ENCODE assay signal across 8 cellular contexts in genomic region chr4:52711834-52712171, GRCh38. TPM values are rescaled to one million over a fixed set of nuclear protein-coding genes. Genes with fewer than 3 reads are reported as not detected.
A peak's percentile ranks its signal among the peaks of the same experiment; 100 is the strongest.
DNase-seq lines count a peak whose midpoint lies in the region; ATAC-seq and TF ChIP-seq lines count a peak whose summit lies in the region.

No MANE protein-coding gene starts in this region.

- no peaks in the 10 kb centered on the region for H3K9me3 ChIP-seq in left lung

- peaks cover 30% of the 10 kb centered on the region for H3K36me3 Mint-ChIP-seq in T-helper 1 cell treated with Interleukin-12 subunit alpha and Interleukin-12 subunit beta and Interleukin-4 antibody, amounts not matched to agents 30 μg/mL and 1 μg/mL, for 36 hours (ENCODE audit: low read depth)
- peaks cover 41% of the 10 kb centered on the region for H3K36me3 Mint-ChIP-seq in activated CD8-positive, alpha-beta T cell treated with anti-CD3 and anti-CD28 coated beads for 36 hours (ENCODE audit: low read depth)

- peaks cover 5% of the 10 kb centered on the region for H3K27me3 Mint-ChIP-seq in T-helper 1 cell treated with Interleukin-12 subunit alpha and Interleukin-12 subunit beta and Interleukin-4 antibody, amounts not matched to agents 30 μg/mL and 1 μg/mL, for 36 hours (ENCODE audit: low read depth)
- no peaks in the 10 kb centered on the region for H3K27me3 Mint-ChIP-seq in activated CD8-positive, alpha-beta T cell treated with anti-CD3 and anti-CD28 coated beads for 36 hours

- peak; percentile 0 for ATAC-seq in HG02981 (IDR thresholded peaks at IDR 0.05; ENCODE audit: unreplicated experiment)
- ATAC-seq in activated CD8-positive, alpha-beta T cell treated with anti-CD3 and anti-CD28 coated beads for 36 hours: no peak
- ATAC-seq in left lung: no peak

- no peak for TF ChIP-seq CTCF in activated CD8-positive, alpha-beta T cell treated with anti-CD3 and anti-CD28 coated beads for 36 hours (IDR thresholded peaks at IDR 0.05)
- no peak for TF ChIP-seq CTCF in left lung (IDR thresholded peaks at IDR 0.05)

- POLR2A ChIA-PET in activated CD8-positive, alpha-beta T cell treated with anti-CD3 and anti-CD28 coated beads for 36 hours (lab: Charles Lee): interaction anchor here (0.8 to 2.7 kb wide), 8 partner anchors 8 to 151 kb away, joined by 3 to 46 read pairs (median 4); partner anchors contain the start of gene USP46

- intact Hi-C loops in activated CD8-positive, alpha-beta T cell treated with anti-CD3 and anti-CD28 coated beads for 36 hours (cut with micrococcal nuclease): no loop called here
- intact Hi-C loops in left lung (cut with DNase I): no loop called here

- peak overlapping the region; percentile 76 to 83 for H3K4me3 ChIP-seq in left lung

- peak overlapping the region; percentile 68 for H3K27ac Mint-ChIP-seq in T-helper 1 cell treated with Interleukin-12 subunit alpha and Interleukin-12 subunit beta and Interleukin-4 antibody, amounts not matched to agents 30 μg/mL and 1 μg/mL, for 36 hours
- H3K27ac Mint-ChIP-seq in activated CD8-positive, alpha-beta T cell treated with anti-CD3 and anti-CD28 coated beads for 36 hours: peak overlapping the region; percentile 75

- peak overlapping the region; percentile 75 for H3K4me3 Mint-ChIP-seq in T-helper 1 cell treated with Interleukin-12 subunit alpha and Interleukin-12 subunit beta and Interleukin-4 antibody, amounts not matched to agents 30 μg/mL and 1 μg/mL, for 36 hours
- H3K4me3 Mint-ChIP-seq in activated CD8-positive, alpha-beta T cell treated with anti-CD3 and anti-CD28 coated beads for 36 hours: peak overlapping the region; percentile 96

- no peak for DNase-seq in T-helper 1 cell
- DNase-seq in activated CD8-positive, alpha-beta T cell treated with anti-CD3 and anti-CD28 coated beads for 36 hours: no peak
- no peak for DNase-seq in left lung
- DNase-seq in AG08395 (ENCODE audit: low spot score): no peak
- DNase-seq in retina: no peak
- DNase-seq in effector CD4-positive, alpha-beta T cell: no peak

- H3K36me3 ChIP-seq in left lung: peaks cover 0 to 29% of the 10 kb centered on the region in 2 donors

- CTCF ChIA-PET in activated CD8-positive, alpha-beta T cell treated with anti-CD3 and anti-CD28 coated beads for 36 hours (lab: Charles Lee): interaction anchor here (1.3 to 2.8 kb wide), 3 partner anchors 11 to 271 kb away, joined by 3 to 11 read pairs (median 4); no protein-coding TSS in a partner anchor

- H3K9me3 Mint-ChIP-seq in T-helper 1 cell treated with Interleukin-12 subunit alpha and Interleukin-12 subunit beta and Interleukin-4 antibody, amounts not matched to agents 30 μg/mL and 1 μg/mL, for 36 hours: no peaks in the 10 kb centered on the region
- H3K9me3 Mint-ChIP-seq in activated CD8-positive, alpha-beta T cell treated with anti-CD3 and anti-CD28 coated beads for 36 hours: no peaks in the 10 kb centered on the region

- H3K27ac ChIP-seq in left lung: peak overlapping the region in 1 of 2 donors; percentile 93

- H3K4me1 ChIP-seq in left lung: peaks cover 7 to 38% of the 10 kb centered on the region in 2 donors

- no peaks in the 10 kb centered on the region for H3K27me3 ChIP-seq in left lung

- H3K4me1 Mint-ChIP-seq in T-helper 1 cell treated with Interleukin-12 subunit alpha and Interleukin-12 subunit beta and Interleukin-4 antibody, amounts not matched to agents 30 μg/mL and 1 μg/mL, for 36 hours (ENCODE audit: low read depth): peaks cover 47% of the 10 kb centered on the region
- peaks cover 36% of the 10 kb centered on the region for H3K4me1 Mint-ChIP-seq in activated CD8-positive, alpha-beta T cell treated with anti-CD3 and anti-CD28 coated beads for 36 hours (ENCODE audit: low read depth)

RNA-seq across cellular contexts. Expression of gene ERVMER34-1, which starts 39.4 kb away (rescaled TPM):
- under 1 TPM; 0.07 TPM for total RNA-seq in activated CD8-positive, alpha-beta T cell treated with anti-CD3 and anti-CD28 coated beads for 36 hours
- 1 to 10 TPM; 2.0 to 3.0 TPM for total RNA-seq in left lung

RNA-seq across cellular contexts. Expression of gene USP46, which starts 52.7 kb away (rescaled TPM):
- 1 to 10 TPM; 2.8 TPM for total RNA-seq in activated CD8-positive, alpha-beta T cell treated with anti-CD3 and anti-CD28 coated beads for 36 hours
- 10 to 100 TPM; 18.2 to 22.1 TPM for total RNA-seq in left lung

Comparison
In these comparisons a context has a peak if more than half of its experiments do, and no peak if none do; other contexts are left out.
1. RNA of gene USP46, which starts 52.7 kb away (total RNA-seq): 18.2 to 22.1 TPM in left lung; 2.8 TPM in activated CD8-positive, alpha-beta T cell treated with anti-CD3 and anti-CD28 coated beads for 36 hours; every median in the first group is over 4 times any median in the second.